12 cellular contexts compared by ENCODE assay signal in genomic region chr6:87574237-87574636, GRCh38. TPM values are rescaled to one million over a fixed set of nuclear protein-coding genes. Genes with fewer than 3 reads are reported as not detected.
DNase-seq lines count a peak whose midpoint lies in the region; ATAC-seq and TF ChIP-seq lines count a peak whose summit lies in the region.
"Had no signal": no experiment of that assay in that cellular context is flagged by ENCODE, and none has a peak within 500 bp of the region (broad histone marks: within the 10 kb centered on the region; RNA-seq: fewer than 3 reads in every experiment).

No MANE protein-coding gene starts in this region.

- no peak overlapping the region for H3K4me3 ChIP-seq in GM23248
- no peak overlapping the region for H3K4me3 ChIP-seq in liver (ENCODE audit: low read depth in 1 of 3, low read length in 3 of 3)
- H3K4me3 ChIP-seq: prostate gland, testis had no signal

- DNase-seq in DMS153 treated with DMSO at 0.1 percent for 48 hours (lab: John Stamatoyannopoulos, UW; ENCODE audit: unreplicated experiment) (peak; percentile 62), GM23248 (no peak), omental fat pad (ENCODE audit: low spot score) (no peak)
- DNase-seq: foreskin melanocyte, NCI-H526, testis had no signal

- H3K4me1 ChIP-seq in GM23248 (ENCODE audit: insufficient read depth) = peaks cover 41% of the 10 kb centered on the region
- H3K4me1 ChIP-seq in liver (ENCODE audit: control insufficient read depth in 4 of 4, insufficient read depth in 4 of 4, low read length in 3 of 4) = peaks cover 0 to 5% (median 2%) of the 10 kb centered on the region in 4 donors

- no peaks in the 10 kb centered on the region for H3K27me3 ChIP-seq in GM23248 (replicated peaks; ENCODE audit: insufficient read depth)
- H3K27me3 ChIP-seq in liver (ENCODE audit: control insufficient read depth in 4 of 4, insufficient read depth in 4 of 4, low read length in 3 of 4) = no peaks in the 10 kb centered on the region
- H3K27me3 ChIP-seq: testis had no signal

- H3K4me2 ChIP-seq in GM23248 (ENCODE audit: unreplicated experiment) = peak overlapping the region; percentile 25

- TF ChIP-seq RAD21 in liver (IDR thresholded peaks at IDR 0.05) = no peak

- in situ Hi-C loops in GM23248 (cut with MboI) = no loop called here

- H3K36me3 ChIP-seq in GM23248 (ENCODE audit: low read depth) (peaks cover 5% of the 10 kb centered on the region), liver (ENCODE audit: control insufficient read depth in 4 of 4, insufficient read depth in 3 of 4, low read depth in 1 of 4, low read length in 3 of 4) (peaks cover 0 to 3% (median 1%) of the 10 kb centered on the region in 4 donors)
- H3K36me3 ChIP-seq: prostate gland had no signal

- H3F3A ChIP-seq in GM23248 (ENCODE audit: insufficient read depth) = peaks cover 18% of the 10 kb centered on the region; the same call in 1 of the 2 replicates

- H3K9me3 ChIP-seq in GM23248 (ENCODE audit: low read depth) (no peaks in the 10 kb centered on the region), liver (ENCODE audit: control insufficient read depth in 4 of 4, low read length in 3 of 4) (no peaks in the 10 kb centered on the region)
- H3K9me3 ChIP-seq: prostate gland, testis had no signal

- H3K9ac ChIP-seq in GM23248 (no peak overlapping the region), liver (ENCODE audit: low read depth in 1 of 2, low read length in 2 of 2) (no peak overlapping the region)

- H4K20me1 ChIP-seq in GM23248 (ENCODE audit: insufficient read depth) = no peaks in the 10 kb centered on the region; the same call in 1 of the 2 replicates

- H3K27ac ChIP-seq in GM23248 (no peak overlapping the region), VCaP (peak overlapping the region; percentile 81), liver (ENCODE audit: low read depth in 1 of 2, low read length in 2 of 2) (no peak overlapping the region)
- H3K27ac ChIP-seq: prostate gland, testis had no signal

- 3 to 29% methylated on average over 1 of the region's 1 CpG for WGBS in GM23248 (ENCODE audit: low coverage in 1 of 2, low lambda C conversion rate in 2 of 2, missing lambda C conversion rate in 2 of 2), 2 experiments
- WGBS in liver = 8% methylated on average over 1 of the region's 1 CpG

- no peak for ATAC-seq in GM21381 (IDR thresholded peaks at IDR 0.05; ENCODE audit: unreplicated experiment)
- ATAC-seq in omental fat pad (ENCODE audit: low FRiP score) = no peak
- no peak for ATAC-seq in GM21528 (IDR thresholded peaks at IDR 0.05; ENCODE audit: low FRiP score, unreplicated experiment)
- ATAC-seq in GM21717 (IDR thresholded peaks at IDR 0.05; ENCODE audit: unreplicated experiment) = no peak

- no peak for TF ChIP-seq CTCF in VCaP (conservative IDR thresholded peaks at IDR 0.05)
- no peak for TF ChIP-seq CTCF in liver (IDR thresholded peaks at IDR 0.05; ENCODE audit: low read depth, low read length, missing input control)
- TF ChIP-seq CTCF in omental fat pad (IDR thresholded peaks at IDR 0.05) = no peak

- H3K9me2 ChIP-seq in GM23248 (ENCODE audit: insufficient read depth) = no peaks in the 10 kb centered on the region

- H3K79me2 ChIP-seq in GM23248 (ENCODE audit: insufficient read depth) = peaks cover 95% of the 10 kb centered on the region

- H2AFZ ChIP-seq in GM23248 = no peak overlapping the region

TF ChIP-seq in liver, 16 proteins besides CTCF, POLR2A, EP300 and RAD21:
- TF ChIP-seq, protein P1, sequence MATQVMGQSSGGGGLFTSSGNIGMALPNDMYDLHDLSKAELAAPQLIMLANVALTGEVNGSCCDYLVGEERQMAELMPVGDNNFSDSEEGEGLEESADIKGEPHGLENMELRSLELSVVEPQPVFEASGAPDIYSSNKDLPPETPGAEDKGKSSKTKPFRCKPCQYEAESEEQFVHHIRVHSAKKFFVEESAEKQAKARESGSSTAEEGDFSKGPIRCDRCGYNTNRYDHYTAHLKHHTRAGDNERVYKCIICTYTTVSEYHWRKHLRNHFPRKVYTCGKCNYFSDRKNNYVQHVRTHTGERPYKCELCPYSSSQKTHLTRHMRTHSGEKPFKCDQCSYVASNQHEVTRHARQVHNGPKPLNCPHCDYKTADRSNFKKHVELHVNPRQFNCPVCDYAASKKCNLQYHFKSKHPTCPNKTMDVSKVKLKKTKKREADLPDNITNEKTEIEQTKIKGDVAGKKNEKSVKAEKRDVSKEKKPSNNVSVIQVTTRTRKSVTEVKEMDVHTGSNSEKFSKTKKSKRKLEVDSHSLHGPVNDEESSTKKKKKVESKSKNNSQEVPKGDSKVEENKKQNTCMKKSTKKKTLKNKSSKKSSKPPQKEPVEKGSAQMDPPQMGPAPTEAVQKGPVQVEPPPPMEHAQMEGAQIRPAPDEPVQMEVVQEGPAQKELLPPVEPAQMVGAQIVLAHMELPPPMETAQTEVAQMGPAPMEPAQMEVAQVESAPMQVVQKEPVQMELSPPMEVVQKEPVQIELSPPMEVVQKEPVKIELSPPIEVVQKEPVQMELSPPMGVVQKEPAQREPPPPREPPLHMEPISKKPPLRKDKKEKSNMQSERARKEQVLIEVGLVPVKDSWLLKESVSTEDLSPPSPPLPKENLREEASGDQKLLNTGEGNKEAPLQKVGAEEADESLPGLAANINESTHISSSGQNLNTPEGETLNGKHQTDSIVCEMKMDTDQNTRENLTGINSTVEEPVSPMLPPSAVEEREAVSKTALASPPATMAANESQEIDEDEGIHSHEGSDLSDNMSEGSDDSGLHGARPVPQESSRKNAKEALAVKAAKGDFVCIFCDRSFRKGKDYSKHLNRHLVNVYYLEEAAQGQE (IDR thresholded peaks at IDR 0.05) = no peak
- no peak for TF ChIP-seq GABPA (IDR thresholded peaks at IDR 0.05 in 1 of 2, conservative IDR thresholded peaks at IDR 0.05 in 1 of 2)
- TF ChIP-seq RXRA (IDR thresholded peaks at IDR 0.05) = peak; percentile 6 to 25
- peak in 1 of 2 donors; percentile 18 for TF ChIP-seq HNF4A (conservative IDR thresholded peaks at IDR 0.05)
- TF ChIP-seq MAX (IDR thresholded peaks at IDR 0.05) = no peak
- no peak for TF ChIP-seq TAF1 (conservative IDR thresholded peaks at IDR 0.05)
- no peak for TF ChIP-seq EGR1 (IDR thresholded peaks at IDR 0.05; ENCODE audit: low read depth in 2 of 2)
- TF ChIP-seq FOXA2 (IDR thresholded peaks at IDR 0.05) = no peak

RNA-seq across cellular contexts. Expression of gene RARS2, which starts 15.6 kb away (rescaled TPM):
- 38.7 and 44.1 TPM in 2 replicates for total RNA-seq in GM23248 (2014; rRNA removed; shearing (Covaris generic))
- polyA plus RNA-seq in GM23248 (2016; fragmentation: Nextera tagmentation; extraction: Ambion mirVana) = 77.0 and 77.3 TPM in 2 replicates
- 10 to 100 TPM; 14.6 to 18.1 TPM for total RNA-seq in liver
- 10 to 100 TPM; 10.9 to 19.2 TPM for polyA plus RNA-seq in liver
- total RNA-seq in omental fat pad = 10 to 100 TPM; 21.8 to 43.2 (median 22.9) TPM

RNA-seq across cellular contexts. Expression of gene ORC3, which starts 15.7 kb away (rescaled TPM):
- total RNA-seq in GM23248 (2014; rRNA removed; shearing (Covaris generic)) = 34.7 and 35.3 TPM in 2 replicates
- polyA plus RNA-seq in GM23248 (2016; fragmentation: Nextera tagmentation; extraction: Ambion mirVana) (32.4 and 34.4 TPM in 2 replicates), liver (1 to 10 TPM; 5.2 to 8.9 TPM)
- total RNA-seq in liver (10 to 100 TPM; 12.1 to 14.5 TPM), omental fat pad (10 to 100 TPM; 11.4 to 21.6 (median 13.9) TPM)
